Comparison of ENCODE assay signal across 12 cellular contexts in genomic region chr16:49700928-49701685, GRCh38.
DNase-seq lines count a peak whose midpoint lies in the region; ATAC-seq and TF ChIP-seq lines count a peak whose summit lies in the region.
"Had no signal": no experiment of that assay in that cellular context is flagged by ENCODE, and none has a peak within 500 bp of the region (broad histone marks: within the 10 kb centered on the region; RNA-seq: fewer than 3 reads in every experiment).

No MANE protein-coding gene starts in this region.

- H3K27ac ChIP-seq in GM23338 (ENCODE audit: low read depth) = peak overlapping the region; percentile 96
- H3K27ac ChIP-seq in prostate gland = peak overlapping the region; percentile 16 to 39

- peaks cover 88% of the 10 kb centered on the region for H3K4me1 ChIP-seq in GM23338 (ENCODE audit: insufficient read depth)
- H3K4me1 ChIP-seq in prostate gland (replicated peaks) = no peaks in the 10 kb centered on the region

- H3K9me2 ChIP-seq in GM23338 (ENCODE audit: insufficient read depth) = no peaks in the 10 kb centered on the region

- CTCF ChIA-PET in WTC11 (lab: Charles Lee) = interaction anchor here (0.8 to 2.4 kb wide), 5 partner anchors 38 to 221 kb away, joined by 4 to 10 read pairs (median 6); no protein-coding TSS in a partner anchor

- H3K4me3 Mint-ChIP-seq in GM23338 (peak overlapping the region; percentile 65), WTC11 (peak overlapping the region; percentile 59)
- H3K4me3 Mint-ChIP-seq: CD4-positive, alpha-beta T cell had no signal

- WGBS in prostate gland = 56% methylated on average over 18 of the region's 18 CpGs

- H3K27me3 Mint-ChIP-seq in GM23338 (ENCODE audit: insufficient read depth, low read depth, poor library complexity) = peaks cover 23% of the 10 kb centered on the region
- no peaks in the 10 kb centered on the region for H3K27me3 Mint-ChIP-seq in WTC11 (ENCODE audit: low read depth)

- H3K36me3 Mint-ChIP-seq in GM23338 (ENCODE audit: low read depth) (peaks cover 6% of the 10 kb centered on the region; the same call in 2 of the 3 replicates), WTC11 (no peaks in the 10 kb centered on the region)

- TF ChIP-seq CTCF in GM23338 (conservative IDR thresholded peaks at IDR 0.05; ENCODE audit: low read depth in 2 of 2) (no peak), WTC11 (IDR thresholded peaks at IDR 0.05) (no peak), prostate gland (IDR thresholded peaks at IDR 0.05) (no peak)

- no peaks in the 10 kb centered on the region for H4K20me1 ChIP-seq in GM23338 (replicated peaks; ENCODE audit: insufficient read depth)

- H3K27me3 ChIP-seq in GM23338 (ENCODE audit: insufficient read depth) = no peaks in the 10 kb centered on the region
- no peaks in the 10 kb centered on the region for H3K27me3 ChIP-seq in prostate gland (replicated peaks; ENCODE audit: insufficient read depth)

- H2AFZ ChIP-seq in GM23338 = no peak overlapping the region

- H3K4me2 ChIP-seq in GM23338 = peak overlapping the region; percentile 60

- DNase-seq in GM23338 (ENCODE audit: low spot score) (peak; percentile 36), WTC11 (ENCODE audit: low spot score) (no peak), left cardiac atrium (no peak), prostate gland (ENCODE audit: low spot score) (no peak), HuH-7.5 (ENCODE audit: low spot score) (no peak), DMS53 (lab: John Stamatoyannopoulos, UW) (no peak), KG1 (lab: John Stamatoyannopoulos, UW) (no peak), left colon (no peak)
- DNase-seq: activated CD4-positive, alpha-beta T cell treated with anti-CD3 and anti-CD28 coated beads for 48 hours; CD4-positive, alpha-beta T cell; KBM-7; stimulated activated naive CD4-positive, alpha-beta T cell had no signal

- peaks cover 87% of the 10 kb centered on the region for H3K4me1 Mint-ChIP-seq in GM23338
- peaks cover 86% of the 10 kb centered on the region for H3K4me1 Mint-ChIP-seq in WTC11

- no peaks in the 10 kb centered on the region for H3K9me3 ChIP-seq in prostate gland

- H3F3A ChIP-seq in GM23338 (replicated peaks; ENCODE audit: low read depth) = peaks cover 43% of the 10 kb centered on the region; the same call in 1 of the 2 replicates

- peak overlapping the region; percentile 24 for H3K4me3 ChIP-seq in GM23338
- H3K4me3 ChIP-seq in prostate gland = no peak overlapping the region

- no peaks in the 10 kb centered on the region; the same call in 1 of the 2 replicates for H3K79me2 ChIP-seq in GM23338 (replicated peaks; ENCODE audit: insufficient read depth)

- peak overlapping the region; percentile 89 for H3K27ac Mint-ChIP-seq in GM23338
- H3K27ac Mint-ChIP-seq in WTC11 = peak overlapping the region; percentile 96
- H3K27ac Mint-ChIP-seq: CD4-positive, alpha-beta T cell had no signal

- no peak for TF ChIP-seq POLR2A in prostate gland (IDR thresholded peaks at IDR 0.05)

- H3K9me3 Mint-ChIP-seq in GM23338 (no peaks in the 10 kb centered on the region), WTC11 (no peaks in the 10 kb centered on the region)
- H3K9me3 Mint-ChIP-seq: CD4-positive, alpha-beta T cell had no signal

- intact Hi-C loops in left cardiac atrium (cut with DNase I) (no loop called here), prostate gland (cut with DNase I) (no loop called here), left colon (cut with DNase I, micrococcal nuclease) (no loop called here)

- H3K36me3 ChIP-seq in GM23338 (ENCODE audit: insufficient read depth) (no peaks in the 10 kb centered on the region), prostate gland (no peaks in the 10 kb centered on the region)

- ATAC-seq in GM23338 = peak; percentile 1; the same call in 1 of the 3 replicates
- no peak for ATAC-seq in WTC11
- peak; percentile 52 to 67 for ATAC-seq in left cardiac atrium
- ATAC-seq in left colon = no peak

- POLR2A ChIA-PET in WTC11 (lab: Charles Lee) = no interaction called here

TF ChIP-seq in GM23338, 12 proteins besides CTCF, POLR2A, EP300 and RAD21:
- TF ChIP-seq CREB1 (CRISPR knock-in tag; IDR thresholded peaks at IDR 0.05; ENCODE audit: low read depth) = no peak
TF ChIP-seq in GM23338: peak in this region for 0.

TF ChIP-seq in WTC11, 78 proteins besides CTCF, POLR2A, EP300 and RAD21:
- TF ChIP-seq, protein P1, sequence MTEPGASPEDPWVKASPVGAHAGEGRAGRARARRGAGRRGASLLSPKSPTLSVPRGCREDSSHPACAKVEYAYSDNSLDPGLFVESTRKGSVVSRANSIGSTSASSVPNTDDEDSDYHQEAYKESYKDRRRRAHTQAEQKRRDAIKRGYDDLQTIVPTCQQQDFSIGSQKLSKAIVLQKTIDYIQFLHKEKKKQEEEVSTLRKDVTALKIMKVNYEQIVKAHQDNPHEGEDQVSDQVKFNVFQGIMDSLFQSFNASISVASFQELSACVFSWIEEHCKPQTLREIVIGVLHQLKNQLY (CRISPR knock-in tag; IDR thresholded peaks at IDR 0.05) = no peak
- 0 out of 2 replicates have a peak, but pooled peaks have one; percentile 13 for TF ChIP-seq USF2 (CRISPR knock-in tag; IDR thresholded peaks at IDR 0.05)
- no peak for TF ChIP-seq NR3C1 (CRISPR knock-in tag; conservative IDR thresholded peaks at IDR 0.05; ENCODE audit: low read depth)
- TF ChIP-seq ZNF423 (CRISPR knock-in tag; IDR thresholded peaks at IDR 0.05) = no peak
TF ChIP-seq in WTC11: peak in this region for 1.

Comparison
In these comparisons a context has a peak if more than half of its experiments do, and no peak if none do; other contexts are left out.
1. ATAC-seq: peak in GM23338 (single experiment) and left cardiac atrium (2 of 2); none in WTC11 (single experiment) and left colon (single experiment).